ENCODE assay signal across 14 cellular contexts in the genomic region with DNA sequence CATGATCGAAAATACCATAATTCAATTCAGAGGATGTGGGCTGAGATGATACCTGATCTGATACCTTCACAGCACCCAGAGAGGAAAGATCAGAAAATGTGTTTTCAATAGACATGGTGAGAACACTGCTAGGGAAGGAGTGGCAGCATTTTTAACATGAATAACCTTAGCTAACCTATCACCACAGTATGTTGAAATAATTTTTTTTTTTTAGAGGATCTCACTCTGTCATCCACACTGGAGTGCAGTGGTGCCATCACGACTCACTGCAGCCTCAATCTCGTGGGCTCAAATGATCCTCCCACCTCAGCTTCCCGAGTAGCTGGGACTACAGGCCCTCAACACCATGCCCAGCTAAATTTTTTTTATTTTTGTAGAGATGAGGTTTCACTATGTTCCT.
A peak's percentile ranks its signal among the peaks of the same experiment; 100 is the strongest.
DNase-seq lines count a peak whose midpoint lies in the region; TF ChIP-seq lines count a peak whose summit lies in the region.
"Had no signal": no experiment of that assay in that cellular context is flagged by ENCODE, and none has a peak within 500 bp of the region (broad histone marks: within the 10 kb centered on the region; RNA-seq: fewer than 3 reads in every experiment).

No MANE protein-coding gene starts in this region.

- no peak for TF ChIP-seq POLR2A in tibial nerve (IDR thresholded peaks at IDR 0.05)

- 81 to 87% methylated on average over 4 of the region's 4 CpGs for WGBS in tibial nerve, 2 donors

- peaks cover 0 to 20% (median 4%) of the 10 kb centered on the region in 4 donors for H3K4me1 ChIP-seq in tibial nerve
- H3K4me1 ChIP-seq: parathyroid adenoma had no signal

- H3K4me3 ChIP-seq in tibial nerve, result no peak overlapping the region

- no peak for TF ChIP-seq EP300 in tibial nerve (IDR thresholded peaks at IDR 0.05)

- TF ChIP-seq CTCF in tibial nerve (IDR thresholded peaks at IDR 0.05), result no peak

- H3K9me3 ChIP-seq in tibial nerve, result no peaks in the 10 kb centered on the region

- no peaks in the 10 kb centered on the region for H3K27me3 ChIP-seq in tibial nerve

- H3K27ac ChIP-seq in tibial nerve, result no peak overlapping the region
- H3K27ac ChIP-seq: parathyroid adenoma had no signal

- DNase-seq in EL (peak; percentile 66), NCI-H226 (peak; percentile 63), fibroblast of gingiva (ENCODE audit: low read depth) (peak; percentile 71), renal cortical epithelial cell (ENCODE audit: low read depth) (peak; percentile 86), tibial nerve (ENCODE audit: low spot score in 2 of 2) (no peak), DMS 273 treated with DMSO at 0.1 percent for 48 hours (lab: John Stamatoyannopoulos, UW) (no peak)
- DNase-seq in stimulated activated naive CD4-positive, alpha-beta T cell treated with Interleukin-2 at 50 U/mL for 16 hours (lab: John Stamatoyannopoulos, UW), result no peak
- no peak for DNase-seq in stimulated activated CD4-positive, alpha-beta T cell treated with anti-CD3 and anti-CD28 coated beads, Interleukin-2, amount 100 ng/mL, for 24 hours
- DNase-seq: activated CD4-positive, alpha-beta T cell treated with anti-CD3 and anti-CD28 coated beads for 1 hour; activated naive CD4-positive, alpha-beta T cell; CD4-positive, alpha-beta T cell; NCI-H1417; stimulated activated CD4-positive, alpha-beta T cell treated with anti-CD3 and anti-CD28 coated beads, Interleukin-12 subunit alpha, Interleukin-12 subunit beta, amount 100 ng/mL, for 4 hours had no signal

- H3K36me3 ChIP-seq in tibial nerve, result no peaks in the 10 kb centered on the region

Comparison
In these comparisons a context has a peak if more than half of its experiments do, and no peak if none do; other contexts are left out.
1. DNase-seq: peak in EL (single experiment), NCI-H226 (single experiment), fibroblast of gingiva (single experiment) and renal cortical epithelial cell (single experiment); none in stimulated activated naive CD4-positive, alpha-beta T cell treated with Interleukin-2 at 50 U/mL for 16 hours (single experiment), stimulated activated CD4-positive, alpha-beta T cell treated with anti-CD3 and anti-CD28 coated beads, Interleukin-2, amount 100 ng/mL, for 24 hours (0 of 2), tibial nerve (0 of 2) and DMS 273 treated with DMSO at 0.1 percent for 48 hours (single experiment).